14 cellular contexts compared by ENCODE assay signal in genomic region chr1:90839323-90839722, GRCh38.
DNase-seq lines count a peak whose midpoint lies in the region; ATAC-seq and TF ChIP-seq lines count a peak whose summit lies in the region.
"Had no signal": no experiment of that assay in that cellular context is flagged by ENCODE, and none has a peak within 500 bp of the region (broad histone marks: within the 10 kb centered on the region; RNA-seq: fewer than 3 reads in every experiment).

No MANE protein-coding gene starts in this region.

- no peak overlapping the region for H2BK20ac ChIP-seq in H9 (ENCODE audit: low read depth, low read length, poor library complexity, severe bottlenecking)

- no peak overlapping the region for H4K5ac ChIP-seq in H9 (ENCODE audit: insufficient read length, low read depth, low read length)

- no peak overlapping the region for H3K56ac ChIP-seq in H9 (ENCODE audit: insufficient read length, low read depth, low read length)

- H3K23me2 ChIP-seq in H9 (ENCODE audit: insufficient read length, low read depth, low read length, poor library complexity, severe bottlenecking) = peaks cover 12% of the 10 kb centered on the region

- H2BK5ac ChIP-seq in H9 (ENCODE audit: insufficient read length, low read length) = no peak overlapping the region

- peak overlapping the region in 1 of 3 experiments; percentile 90; a peak in 2 of 7 replicates for H3K27ac Mint-ChIP-seq in H9
- H3K27ac Mint-ChIP-seq in dendritic cell treated with granulocyte-macrophage colony-stimulating factor and Interleukin-4, amounts not matched to agents 40 ng/mL and 50 ng/mL, for 4 days = no peak overlapping the region
- H3K27ac Mint-ChIP-seq: B cell; CD4-positive, alpha-beta T cell had no signal

- peaks cover 8% of the 10 kb centered on the region; the same call in 1 of the 2 replicates for H3K4me1 ChIP-seq in H9 (ENCODE audit: insufficient read depth, low read length)
- no peaks in the 10 kb centered on the region for H3K4me1 ChIP-seq in parathyroid adenoma

- peak overlapping the region; percentile 24 for H3K4me2 ChIP-seq in H9 (ENCODE audit: insufficient read depth, insufficient read length, low read length)
- H3K4me2 ChIP-seq in parathyroid adenoma (ENCODE audit: low read length) = peak overlapping the region; percentile 48

- H3K9me3 Mint-ChIP-seq in H9 = no peaks in the 10 kb centered on the region; a peak in 3 of 5 replicates
- no peaks in the 10 kb centered on the region for H3K9me3 Mint-ChIP-seq in dendritic cell treated with granulocyte-macrophage colony-stimulating factor and Interleukin-4, amounts not matched to agents 40 ng/mL and 50 ng/mL, for 4 days
- H3K9me3 Mint-ChIP-seq: CD4-positive, alpha-beta T cell had no signal

- no peaks in the 10 kb centered on the region for H3K79me2 ChIP-seq in H9 (ENCODE audit: insufficient read depth, low read length)
- no peaks in the 10 kb centered on the region for H3K79me2 ChIP-seq in parathyroid adenoma

- no peaks in the 10 kb centered on the region; a peak in 1 of 7 replicates for H3K36me3 Mint-ChIP-seq in H9 (ENCODE audit: insufficient read depth in 1 of 3, low read depth in 3 of 3)
- no peaks in the 10 kb centered on the region for H3K36me3 Mint-ChIP-seq in dendritic cell treated with granulocyte-macrophage colony-stimulating factor and Interleukin-4, amounts not matched to agents 40 ng/mL and 50 ng/mL, for 4 days (ENCODE audit: low read depth)

- H3K4me3 Mint-ChIP-seq in H9 = peak overlapping the region in 1 of 2 experiments; percentile 68; a peak in 1 of 5 replicates
- H3K4me3 Mint-ChIP-seq in dendritic cell treated with granulocyte-macrophage colony-stimulating factor and Interleukin-4, amounts not matched to agents 40 ng/mL and 50 ng/mL, for 4 days = peak overlapping the region; percentile 26
- H3K4me3 Mint-ChIP-seq: B cell; CD4-positive, alpha-beta T cell had no signal

- intact Hi-C loops in dendritic cell treated with granulocyte-macrophage colony-stimulating factor and Interleukin-4, amounts not matched to agents 40 ng/mL and 50 ng/mL, for 4 days (cut with micrococcal nuclease) = no loop called here

- no peak overlapping the region for H3K4me3 ChIP-seq in parathyroid adenoma (ENCODE audit: low read depth, low read length)

- H3K27ac ChIP-seq in H9 (ENCODE audit: insufficient read length, low read depth, low read length) (no peak overlapping the region), parathyroid adenoma (no peak overlapping the region)

- peaks cover 89% of the 10 kb centered on the region for H3K27me3 Mint-ChIP-seq in H9 (ENCODE audit: low read depth)
- H3K27me3 Mint-ChIP-seq in dendritic cell treated with granulocyte-macrophage colony-stimulating factor and Interleukin-4, amounts not matched to agents 40 ng/mL and 50 ng/mL, for 4 days = peaks cover 97% of the 10 kb centered on the region

- H3K14ac ChIP-seq in H9 (ENCODE audit: insufficient read depth, low read length) = no peak overlapping the region

- H2AFZ ChIP-seq in H9 (ENCODE audit: low read length) = no peak overlapping the region
- no peak overlapping the region for H2AFZ ChIP-seq in parathyroid adenoma

- H3K4ac ChIP-seq in H9 (ENCODE audit: low read depth, low read length) = no peak overlapping the region

- H2BK15ac ChIP-seq in H9 (ENCODE audit: low read depth, low read length) = no peak overlapping the region

- H3T11ph ChIP-seq in H9 (ENCODE audit: low read length) = no peak overlapping the region

- no peaks in the 10 kb centered on the region for H4K20me1 ChIP-seq in H9 (ENCODE audit: control insufficient read depth, insufficient read depth, insufficient read length)

- no peak overlapping the region for H4K8ac ChIP-seq in H9 (replicated peaks; ENCODE audit: insufficient read length, low read depth, low read length)

- H3K18ac ChIP-seq in H9 (ENCODE audit: insufficient read length, low read depth, low read length) = no peak overlapping the region

- no peak overlapping the region for H4K91ac ChIP-seq in H9 (ENCODE audit: insufficient read length, low read depth, low read length)

- H3K9me3 ChIP-seq in H9 (ENCODE audit: control insufficient read depth, low read depth, low read length) = no peaks in the 10 kb centered on the region
- H3K9me3 ChIP-seq in parathyroid adenoma (ENCODE audit: control insufficient read depth, low read length) = no peaks in the 10 kb centered on the region

- H3K4me1 Mint-ChIP-seq in H9 = peaks cover 59 to 68% of the 10 kb centered on the region in 2 experiments
- H3K4me1 Mint-ChIP-seq in dendritic cell treated with granulocyte-macrophage colony-stimulating factor and Interleukin-4, amounts not matched to agents 40 ng/mL and 50 ng/mL, for 4 days (ENCODE audit: low read depth) = peaks cover 17% of the 10 kb centered on the region

- H3K27me3 ChIP-seq in H9 (ENCODE audit: insufficient read depth, low read length) (peaks cover 68% of the 10 kb centered on the region), parathyroid adenoma (ENCODE audit: control insufficient read depth, insufficient read depth, low read length) (peaks cover 12% of the 10 kb centered on the region)

- DNase-seq in H9 (no peak), RPMI8226 (peak; percentile 47), T1000 (lab: John Stamatoyannopoulos, UW) (no peak), activated gamma-delta T cell treated with Interleukin-2 at 50 U/mL for 16 hours (no peak)
- DNase-seq: ACHN; C1 segment of cervical spinal cord; Calu3; CD4-positive, alpha-beta T cell; DND-41; GDM1 had no signal

- TF ChIP-seq CTCF in H9 (conservative IDR thresholded peaks at IDR 0.05) (no peak), parathyroid adenoma (IDR thresholded peaks at IDR 0.05) (no peak)

- no CpG with 5 or more reads among the region's 5 CpGs for WGBS in H9 (ENCODE audit: extremely low coverage, insufficient read length, low lambda C conversion rate)

- no peaks in the 10 kb centered on the region for H3K36me3 ChIP-seq in parathyroid adenoma (ENCODE audit: control insufficient read depth, insufficient read depth, low read length)

- H3K9ac ChIP-seq in H9 (ENCODE audit: extremely low read depth, insufficient read length, low read length) = no peak overlapping the region
- no peak overlapping the region for H3K9ac ChIP-seq in parathyroid adenoma

- H2AK5ac ChIP-seq in H9 (ENCODE audit: insufficient read length, low read length) = no peak overlapping the region

- H3K79me1 ChIP-seq in H9 (ENCODE audit: insufficient read depth, low read depth, low read length, poor library complexity, severe bottlenecking) = no peaks in the 10 kb centered on the region

- H3K23ac ChIP-seq in H9 (ENCODE audit: insufficient read length, low read depth, low read length) = no peak overlapping the region

- no peak overlapping the region for H2BK12ac ChIP-seq in H9 (ENCODE audit: insufficient read length, low read depth, low read length)

- no peak for ATAC-seq in GM18511 (IDR thresholded peaks at IDR 0.05; ENCODE audit: unreplicated experiment)

- no peak overlapping the region for H2BK120ac ChIP-seq in H9 (ENCODE audit: low read depth, low read length, poor library complexity, severe bottlenecking)
